In the genomic region with DNA sequence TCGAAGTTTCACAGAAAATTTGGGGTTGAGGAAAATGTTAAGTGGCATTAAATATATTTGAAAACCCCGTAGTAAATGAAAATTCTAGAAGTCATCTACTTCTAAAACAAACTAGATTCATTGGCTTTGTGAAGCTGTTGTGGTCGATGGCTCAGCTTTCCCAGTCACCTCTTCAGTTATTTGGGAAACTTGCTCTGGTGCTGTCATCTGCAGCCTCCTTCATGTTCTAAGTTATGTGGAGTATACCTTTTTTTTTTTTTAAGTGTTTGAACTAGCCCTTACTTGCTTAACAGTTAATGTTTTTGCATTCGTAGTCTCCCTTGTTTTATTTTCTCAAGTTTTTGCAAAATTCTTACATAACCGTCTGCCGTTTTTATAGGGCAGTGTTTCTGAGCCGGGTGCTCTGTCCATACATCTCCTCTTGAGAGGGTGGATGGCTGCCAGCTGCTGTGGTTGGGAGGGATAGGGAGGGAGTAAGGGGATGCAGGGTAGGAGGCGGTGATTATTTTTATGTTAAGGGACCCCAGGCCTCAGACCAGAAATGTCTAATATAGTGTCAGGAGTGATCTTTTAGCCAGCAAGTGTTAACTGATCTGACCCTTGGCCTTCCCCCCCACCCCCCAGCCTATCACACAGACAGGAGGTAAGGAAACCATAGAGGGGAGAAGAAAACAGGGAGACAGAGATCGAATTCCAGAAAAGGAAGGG, we compare ENCODE assay signal across 13 cellular contexts. TPM values are rescaled to one million over a fixed set of nuclear protein-coding genes. Genes with fewer than 3 reads are reported as not detected.
DNase-seq lines count a peak whose midpoint lies in the region; TF ChIP-seq lines count a peak whose summit lies in the region.
"Had no signal": no experiment of that assay in that cellular context is flagged by ENCODE, and none has a peak within 500 bp of the region (broad histone marks: within the 10 kb centered on the region; RNA-seq: fewer than 3 reads in every experiment).

No MANE protein-coding gene starts in this region.

- DNase-seq in HFFc6 (no peak), esophagus muscularis mucosa (ENCODE audit: extremely low spot score) (no peak), osteocyte (ENCODE audit: extremely low spot score, unreplicated experiment) (peak; percentile 25), NK-92 (lab: John Stamatoyannopoulos, UW; ENCODE audit: unreplicated experiment) (no peak), kidney tubule cell (ENCODE audit: low spot score) (no peak), substantia nigra (lab: John Stamatoyannopoulos, UW) (no peak), superior temporal gyrus (ENCODE audit: extremely low spot score) (no peak)
- DNase-seq: activated CD4-positive, alpha-beta T cell treated with anti-CD3 and anti-CD28 coated beads for 4 hours; AML-193; effector CD4-positive, alpha-beta T cell; GOT3; NCI-H1092 treated with DMSO at 0.1 percent for 48 hours had no signal

- WGBS in esophagus muscularis mucosa = 47% methylated on average over 9 of the region's 9 CpGs

- no peak for TF ChIP-seq CTCF in HFFc6 (IDR thresholded peaks at IDR 0.05)
- no peak for TF ChIP-seq CTCF in esophagus muscularis mucosa (IDR thresholded peaks at IDR 0.05)
- no peak for TF ChIP-seq CTCF in osteocyte (IDR thresholded peaks at IDR 0.05)

- no peaks in the 10 kb centered on the region for H3K9me3 ChIP-seq in BLaER1 treated with 17β-estradiol and CSF1 and Interleukin-3, amounts not matched to agents 10 nM and 100 nM (replicated peaks in 1 of 11)
- H3K9me3 ChIP-seq in esophagus muscularis mucosa = no peaks in the 10 kb centered on the region

- H3K36me3 Mint-ChIP-seq in HFFc6 (ENCODE audit: low read depth) = peaks cover 5% of the 10 kb centered on the region
- H3K36me3 Mint-ChIP-seq in osteocyte (ENCODE audit: unreplicated experiment) = no peaks in the 10 kb centered on the region

- H3K27me3 ChIP-seq in BLaER1 treated with 17β-estradiol and CSF1 and Interleukin-3, amounts not matched to agents 10 nM and 100 nM = no peaks in the 10 kb centered on the region
- H3K27me3 ChIP-seq in esophagus muscularis mucosa = no peaks in the 10 kb centered on the region

- H3K9ac ChIP-seq in BLaER1 treated with 17β-estradiol and CSF1 and Interleukin-3, amounts not matched to agents 10 nM and 100 nM = peak overlapping the region in 1 of 11 experiments; percentile 30; a peak in 2 of 22 replicates

- H3K27ac Mint-ChIP-seq in HFFc6 = peak overlapping the region; percentile 7; the same call in 1 of the 2 replicates
- no peak overlapping the region for H3K27ac Mint-ChIP-seq in osteocyte (ENCODE audit: unreplicated experiment)

- TF ChIP-seq EP300 in esophagus muscularis mucosa (IDR thresholded peaks at IDR 0.05) = no peak

- no peak overlapping the region for H3K4me3 Mint-ChIP-seq in HFFc6
- no peak overlapping the region for H3K4me3 Mint-ChIP-seq in osteocyte (ENCODE audit: unreplicated experiment)

- H3K9me3 Mint-ChIP-seq in HFFc6 = no peaks in the 10 kb centered on the region
- H3K9me3 Mint-ChIP-seq in osteocyte (ENCODE audit: unreplicated experiment) = no peaks in the 10 kb centered on the region

- peak overlapping the region; percentile 39 to 94 (median 88); a peak in 21 of 22 replicates for H3K4me2 ChIP-seq in BLaER1 treated with 17β-estradiol and CSF1 and Interleukin-3, amounts not matched to agents 10 nM and 100 nM

- no peak overlapping the region for H3K4me3 ChIP-seq in BLaER1 treated with 17β-estradiol and CSF1 and Interleukin-3, amounts not matched to agents 10 nM and 100 nM
- no peak overlapping the region for H3K4me3 ChIP-seq in esophagus muscularis mucosa

- H3K36me3 ChIP-seq in BLaER1 treated with 17β-estradiol and CSF1 and Interleukin-3, amounts not matched to agents 10 nM and 100 nM = peaks cover 0 to 48% (median 7%) of the 10 kb centered on the region in 11 experiments; a peak in 6 of 22 replicates
- H3K36me3 ChIP-seq in esophagus muscularis mucosa = no peaks in the 10 kb centered on the region

- H3K4me1 ChIP-seq in BLaER1 treated with 17β-estradiol and CSF1 and Interleukin-3, amounts not matched to agents 10 nM and 100 nM = peaks cover 67 to 92% (median 69%) of the 10 kb centered on the region in 10 experiments
- H3K4me1 ChIP-seq in esophagus muscularis mucosa = peaks cover 48 to 95% (median 83%) of the 10 kb centered on the region in 4 donors

- peaks cover 87 to 100% (median 100%) of the 10 kb centered on the region in 11 experiments for H4K20me1 ChIP-seq in BLaER1 treated with 17β-estradiol and CSF1 and Interleukin-3, amounts not matched to agents 10 nM and 100 nM

- intact Hi-C loops in esophagus muscularis mucosa (cut with DNase I) = loop anchor here (5.0 kb wide), 1 partner anchor 52 kb away; no protein-coding TSS in a partner anchor

- no peak overlapping the region for H3K27ac ChIP-seq in BLaER1 treated with 17β-estradiol and CSF1 and Interleukin-3, amounts not matched to agents 10 nM and 100 nM
- H3K27ac ChIP-seq in esophagus muscularis mucosa (replicated peaks in 1 of 4) = peak overlapping the region; percentile 68 to 99 (median 82)
- no peak overlapping the region for H3K27ac ChIP-seq in substantia nigra (ENCODE audit: low read depth, low read length, poor library complexity, severe bottlenecking)

- peaks cover 5% of the 10 kb centered on the region; the same call in 1 of the 2 replicates for H3K27me3 Mint-ChIP-seq in HFFc6 (ENCODE audit: insufficient read depth)
- H3K27me3 Mint-ChIP-seq in osteocyte (ENCODE audit: unreplicated experiment) = no peaks in the 10 kb centered on the region

- no peak for TF ChIP-seq POLR2A in esophagus muscularis mucosa (IDR thresholded peaks at IDR 0.05; ENCODE audit: low read depth)

- H3K4me1 Mint-ChIP-seq in HFFc6 (ENCODE audit: low read depth) = peaks cover 71% of the 10 kb centered on the region
- H3K4me1 Mint-ChIP-seq in osteocyte (ENCODE audit: unreplicated experiment) = peaks cover 52% of the 10 kb centered on the region

RNA-seq across cellular contexts. Expression of gene RREB1, which starts 7.1 kb away (rescaled TPM):
- total RNA-seq in HFFc6 (2021; fragmentation: NEBNext Ultra II Directional; extraction: Animal tissue kit (Norgen Biotek cat#: 25700)) = 10 to 100 TPM; 17.5 to 23.5 (median 20.1) TPM
- total RNA-seq in esophagus muscularis mucosa (10 to 100 TPM; 17.7 to 36.6 (median 28.8) TPM), osteocyte (29.4 and 29.9 TPM in 2 replicates)

Comparison
In these comparisons a context has a peak if more than half of its experiments do, and no peak if none do; other contexts are left out.
1. H3K27ac ChIP-seq: peak in esophagus muscularis mucosa (4 of 4); none in BLaER1 treated with 17β-estradiol and CSF1 and Interleukin-3, amounts not matched to agents 10 nM and 100 nM (0 of 11) and substantia nigra (single experiment).